In the genomic region with DNA sequence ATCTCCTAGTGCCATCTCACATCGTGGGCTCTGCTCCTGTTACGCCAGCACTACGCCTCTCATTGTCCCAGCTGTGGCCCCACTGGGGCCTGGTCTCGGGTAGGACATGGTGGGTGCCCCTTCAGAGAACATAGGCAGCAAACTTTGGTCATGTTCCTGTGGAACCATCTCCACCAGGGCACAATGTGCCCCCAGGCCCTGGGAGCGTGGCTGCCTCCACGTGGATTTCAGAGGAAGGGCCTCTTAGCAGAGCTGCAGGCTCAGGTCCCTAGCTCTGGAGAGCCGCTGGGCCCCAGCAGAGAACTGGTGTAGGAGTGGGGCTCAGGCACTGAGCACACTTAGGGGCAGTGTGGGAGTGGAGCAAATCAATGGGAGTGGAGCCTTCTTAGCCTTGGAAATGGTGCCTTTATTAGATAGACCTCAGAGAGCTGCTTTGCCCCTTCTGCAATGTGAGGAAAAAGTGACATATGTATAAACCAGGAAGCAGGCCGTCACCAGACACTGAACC, we compare ENCODE assay signal across 21 cellular contexts.
A peak's percentile ranks its signal among the peaks of the same experiment; 100 is the strongest.
DNase-seq lines count a peak whose midpoint lies in the region; ATAC-seq and TF ChIP-seq lines count a peak whose summit lies in the region.
"Had no signal": no experiment of that assay in that cellular context is flagged by ENCODE, and none has a peak within 500 bp of the region (broad histone marks: within the 10 kb centered on the region; RNA-seq: fewer than 3 reads in every experiment).

No MANE protein-coding gene starts in this region.

- no peaks in the 10 kb centered on the region for H4K20me1 ChIP-seq in SU-DHL-6 (ENCODE audit: low read depth, low read length)
- H4K20me1 ChIP-seq: BLaER1 treated with 17β-estradiol and CSF1 and Interleukin-3, amounts not matched to agents 10 nM and 100 nM had no signal

- TF ChIP-seq CTCF in C4-2B (conservative IDR thresholded peaks at IDR 0.05) (no peak), SU-DHL-6 (IDR thresholded peaks at IDR 0.05; ENCODE audit: insufficient read depth, low read length, poor library complexity, severe bottlenecking) (no peak), chondrocyte (IDR thresholded peaks at IDR 0.05) (no peak)

- H3K36me3 ChIP-seq in SU-DHL-6 (ENCODE audit: low read length), result peaks cover 8% of the 10 kb centered on the region; the same call in 1 of the 2 replicates
- H3K36me3 ChIP-seq in effector memory CD4-positive, alpha-beta T cell (ENCODE audit: control insufficient read depth, insufficient read depth, low read length), result no peaks in the 10 kb centered on the region
- H3K36me3 ChIP-seq: BE2C; BLaER1 treated with 17β-estradiol and CSF1 and Interleukin-3, amounts not matched to agents 10 nM and 100 nM had no signal

- H3K4me1 ChIP-seq in effector memory CD4-positive, alpha-beta T cell (ENCODE audit: control insufficient read depth, insufficient read depth, low read length, poor library complexity, severe bottlenecking), result no peaks in the 10 kb centered on the region
- H3K4me1 ChIP-seq: A549; BE2C; BLaER1 treated with 17β-estradiol and CSF1 and Interleukin-3, amounts not matched to agents 10 nM and 100 nM had no signal

- no peaks in the 10 kb centered on the region for H3K27me3 ChIP-seq in SU-DHL-6 (ENCODE audit: low read length)
- no peaks in the 10 kb centered on the region for H3K27me3 ChIP-seq in effector memory CD4-positive, alpha-beta T cell (replicated peaks; ENCODE audit: control insufficient read depth, insufficient read depth, low read length, poor library complexity, severe bottlenecking)
- H3K27me3 ChIP-seq: BE2C; BLaER1 treated with 17β-estradiol and CSF1 and Interleukin-3, amounts not matched to agents 10 nM and 100 nM had no signal

- peaks cover 15% of the 10 kb centered on the region; the same call in 1 of the 2 replicates for H3K9me3 ChIP-seq in SU-DHL-6 (ENCODE audit: insufficient read depth, low read length)
- H3K9me3 ChIP-seq in effector memory CD4-positive, alpha-beta T cell (ENCODE audit: control insufficient read depth, low read length), result no peaks in the 10 kb centered on the region
- H3K9me3 ChIP-seq: A549; BE2C; BLaER1 treated with 17β-estradiol and CSF1 and Interleukin-3, amounts not matched to agents 10 nM and 100 nM had no signal

- DNase-seq in chondrocyte (ENCODE audit: low spot score), result peak; percentile 76
- DNase-seq in sciatic nerve (ENCODE audit: low spot score), result no peak
- no peak for DNase-seq in effector memory CD4-positive, alpha-beta T cell
- DNase-seq: 8988T, ACHN, AML-193, BE2C, Calu3, COR-L47, DMS53, DMS79 treated with DMSO at 0.1 percent for 48 hours, GF-D8, GOT3, HCEC 1CT had no signal

- no peaks in the 10 kb centered on the region for H3K9me2 ChIP-seq in SU-DHL-6 (replicated peaks; ENCODE audit: insufficient read depth, low read length)

- H3K4me3 ChIP-seq in SU-DHL-6 (ENCODE audit: insufficient read depth, low read length, poor library complexity, severe bottlenecking), result no peak overlapping the region
- no peak overlapping the region for H3K4me3 ChIP-seq in effector memory CD4-positive, alpha-beta T cell (ENCODE audit: insufficient read depth, low read depth, low read length, poor library complexity, severe bottlenecking)
- H3K4me3 ChIP-seq: A549; BLaER1 treated with 17β-estradiol and CSF1 and Interleukin-3, amounts not matched to agents 10 nM and 100 nM had no signal

- no peak overlapping the region for H3K9ac ChIP-seq in SU-DHL-6 (ENCODE audit: low read length)
- H3K9ac ChIP-seq: BLaER1 treated with 17β-estradiol and CSF1 and Interleukin-3, amounts not matched to agents 10 nM and 100 nM had no signal

- peak; percentile 26 for ATAC-seq in sciatic nerve
- ATAC-seq in GM21367 (IDR thresholded peaks at IDR 0.05; ENCODE audit: unreplicated experiment), result no peak
- ATAC-seq in HG03025 (IDR thresholded peaks at IDR 0.05; ENCODE audit: low FRiP score, unreplicated experiment), result no peak
- ATAC-seq: A549 had no signal

- H3K36me3 Mint-ChIP-seq in chondrocyte (ENCODE audit: low read depth), result no peaks in the 10 kb centered on the region
- H3K36me3 Mint-ChIP-seq: CD4-positive, alpha-beta memory T cell had no signal

- H3K79me2 ChIP-seq in SU-DHL-6 (ENCODE audit: insufficient read depth, low read length), result no peaks in the 10 kb centered on the region

- H2AFZ ChIP-seq in SU-DHL-6 (ENCODE audit: low read depth, low read length, severe bottlenecking), result peak overlapping the region; percentile 21

- intact Hi-C loops in sciatic nerve (cut with DNase I), result no loop called here

- H3K4me1 Mint-ChIP-seq in chondrocyte (ENCODE audit: low read depth), result no peaks in the 10 kb centered on the region
- H3K4me1 Mint-ChIP-seq: CD4-positive, alpha-beta memory T cell had no signal

- H3F3A ChIP-seq in SU-DHL-6 (ENCODE audit: insufficient read depth), result peaks cover 9% of the 10 kb centered on the region; the same call in 1 of the 2 replicates

- H3K4me2 ChIP-seq in SU-DHL-6 (ENCODE audit: low read depth, low read length, poor library complexity, severe bottlenecking), result no peak overlapping the region
- H3K4me2 ChIP-seq: A549; BLaER1 treated with 17β-estradiol and CSF1 and Interleukin-3, amounts not matched to agents 10 nM and 100 nM had no signal

- peaks cover 3% of the 10 kb centered on the region for H3K9me3 Mint-ChIP-seq in chondrocyte (ENCODE audit: low read depth)

- H3K27ac ChIP-seq in C4-2B, result peak overlapping the region; percentile 77
- H3K27ac ChIP-seq in SU-DHL-6 (ENCODE audit: low read depth, low read length), result no peak overlapping the region
- H3K27ac ChIP-seq in effector memory CD4-positive, alpha-beta T cell (ENCODE audit: insufficient read depth, low read length, poor library complexity, severe bottlenecking), result no peak overlapping the region
- H3K27ac ChIP-seq: A549; BLaER1 treated with 17β-estradiol and CSF1 and Interleukin-3, amounts not matched to agents 10 nM and 100 nM had no signal

- no peaks in the 10 kb centered on the region for H3K27me3 Mint-ChIP-seq in chondrocyte (ENCODE audit: low read depth)
- H3K27me3 Mint-ChIP-seq: CD4-positive, alpha-beta memory T cell had no signal

- no peak overlapping the region for H3K27ac Mint-ChIP-seq in chondrocyte (ENCODE audit: unreplicated experiment)
- H3K27ac Mint-ChIP-seq: CD4-positive, alpha-beta memory T cell had no signal

- no peak overlapping the region for H3K4me3 Mint-ChIP-seq in chondrocyte (ENCODE audit: unreplicated experiment)
- H3K4me3 Mint-ChIP-seq: CD4-positive, alpha-beta memory T cell had no signal
